Comparison of ENCODE assay signal across 9 cellular contexts in genomic region chr2:240437861-240438809, GRCh38. TPM values are rescaled to one million over a fixed set of nuclear protein-coding genes. Genes with fewer than 3 reads are reported as not detected.
DNase-seq lines count a peak whose midpoint lies in the region; ATAC-seq and TF ChIP-seq lines count a peak whose summit lies in the region.
"Had no signal": no experiment of that assay in that cellular context is flagged by ENCODE, and none has a peak within 500 bp of the region (broad histone marks: within the 10 kb centered on the region; RNA-seq: fewer than 3 reads in every experiment).

No MANE protein-coding gene starts in this region.

- peak overlapping the region in 2 of 8 donors; percentile 15 to 42 for H3K4me3 Mint-ChIP-seq in CD4-positive, alpha-beta memory T cell
- H3K4me3 Mint-ChIP-seq in activated naive CD4-positive, alpha-beta T cell treated with anti-CD3 and anti-CD28 coated beads, Interleukin-2, amount 10 ng/mL, durations not matched to agents 7 days and 5 days = peak overlapping the region; percentile 0
- H3K4me3 Mint-ChIP-seq: activated naive CD4-positive, alpha-beta T cell treated with anti-CD3 and anti-CD28 coated beads, Interleukin-2, amount 50 U/mL, for 24 hours had no signal

- H3K4me1 Mint-ChIP-seq in CD4-positive, alpha-beta memory T cell = peaks cover 2 to 18% (median 9%) of the 10 kb centered on the region in 4 donors
- peaks cover 11% of the 10 kb centered on the region for H3K4me1 Mint-ChIP-seq in activated naive CD4-positive, alpha-beta T cell treated with anti-CD3 and anti-CD28 coated beads, Interleukin-2, amount 10 ng/mL, durations not matched to agents 7 days and 5 days
- H3K4me1 Mint-ChIP-seq: activated naive CD4-positive, alpha-beta T cell treated with anti-CD3 and anti-CD28 coated beads, Interleukin-2, amount 50 U/mL, for 24 hours had no signal

- TF ChIP-seq POLR2A in upper lobe of left lung (IDR thresholded peaks at IDR 0.05) = no peak

- POLR2A ChIA-PET in CD4-positive, alpha-beta memory T cell (lab: Charles Lee; ENCODE audit: partially characterized antibody) = no interaction called here
- POLR2A ChIA-PET in HEK293T (lab: Yijun Ruan, JAX) = no interaction called here

- WGBS in upper lobe of left lung, 2 donors = 28 to 50% methylated on average over 3 to 24 of the region's 24 CpGs

- H3K27ac ChIP-seq in CD4-positive, alpha-beta memory T cell (ENCODE audit: low read depth, low read length) = no peak overlapping the region
- no peak overlapping the region for H3K27ac ChIP-seq in upper lobe of left lung

- H3K27me3 Mint-ChIP-seq in CD4-positive, alpha-beta memory T cell = peaks cover 4 to 6% of the 10 kb centered on the region in 2 donors
- peaks cover 46% of the 10 kb centered on the region for H3K27me3 Mint-ChIP-seq in activated naive CD4-positive, alpha-beta T cell treated with anti-CD3 and anti-CD28 coated beads, Interleukin-2, amount 10 ng/mL, durations not matched to agents 7 days and 5 days

- ATAC-seq in upper lobe of left lung (ENCODE audit: low FRiP score in 2 of 2) (peak; percentile 65 to 74), HG02870 (IDR thresholded peaks at IDR 0.05; ENCODE audit: unreplicated experiment) (no peak)

- no peak overlapping the region for H3K4me3 ChIP-seq in CD4-positive, alpha-beta memory T cell (ENCODE audit: low read length in 2 of 2)
- H3K4me3 ChIP-seq in upper lobe of left lung = peak overlapping the region in 1 of 4 donors; percentile 0

- H3K36me3 Mint-ChIP-seq in CD4-positive, alpha-beta memory T cell = no peaks in the 10 kb centered on the region
- no peaks in the 10 kb centered on the region for H3K36me3 Mint-ChIP-seq in activated naive CD4-positive, alpha-beta T cell treated with anti-CD3 and anti-CD28 coated beads, Interleukin-2, amount 10 ng/mL, durations not matched to agents 7 days and 5 days
- H3K36me3 Mint-ChIP-seq: activated naive CD4-positive, alpha-beta T cell treated with anti-CD3 and anti-CD28 coated beads, Interleukin-2, amount 50 U/mL, for 24 hours had no signal

- no peaks in the 10 kb centered on the region for H3K36me3 ChIP-seq in CD4-positive, alpha-beta memory T cell (ENCODE audit: insufficient read depth, low read length)
- H3K36me3 ChIP-seq in upper lobe of left lung = no peaks in the 10 kb centered on the region

- H3K27me3 ChIP-seq in CD4-positive, alpha-beta memory T cell (ENCODE audit: insufficient read depth, low read length) = peaks cover 8% of the 10 kb centered on the region
- H3K27me3 ChIP-seq in upper lobe of left lung = peaks cover 0 to 11% (median 0%) of the 10 kb centered on the region in 4 donors

- peak; percentile 76 to 97 (median 90) for TF ChIP-seq CTCF in upper lobe of left lung (IDR thresholded peaks at IDR 0.05)

- H3K27ac Mint-ChIP-seq in CD4-positive, alpha-beta memory T cell = peak overlapping the region in 2 of 7 donors; percentile 47 to 72
- no peak overlapping the region for H3K27ac Mint-ChIP-seq in activated naive CD4-positive, alpha-beta T cell treated with anti-CD3 and anti-CD28 coated beads, Interleukin-2, amount 10 ng/mL, durations not matched to agents 7 days and 5 days
- H3K27ac Mint-ChIP-seq: activated naive CD4-positive, alpha-beta T cell treated with anti-CD3 and anti-CD28 coated beads, Interleukin-2, amount 50 U/mL, for 24 hours had no signal

- peak in 4 of 5 donors; percentile 60 to 69 (median 64) for DNase-seq in CD4-positive, alpha-beta memory T cell
- peak; percentile 76 for DNase-seq in HEK293T (ENCODE audit: extremely low spot score)
- peak; percentile 64 for DNase-seq in SK-MEL-5 (ENCODE audit: low read depth, low spot score)
- DNase-seq in activated naive CD4-positive, alpha-beta T cell treated with anti-CD3 and anti-CD28 coated beads, Interleukin-2, amount 10 ng/mL, durations not matched to agents 7 days and 5 days = peak; percentile 76
- peak; percentile 4 for DNase-seq in glomerular endothelial cell (ENCODE audit: extremely low read depth, low read depth, low spot score)
- DNase-seq in posterior cingulate gyrus = peak; percentile 73 to 98 (median 82)
- DNase-seq in upper lobe of left lung = peak; percentile 60 to 93

- peaks cover 16% of the 10 kb centered on the region for H3K4me1 ChIP-seq in CD4-positive, alpha-beta memory T cell (ENCODE audit: insufficient read depth, low read length)
- H3K4me1 ChIP-seq in upper lobe of left lung = peaks cover 16 to 35% (median 26%) of the 10 kb centered on the region in 4 donors

- H3K9me3 ChIP-seq in CD4-positive, alpha-beta memory T cell (ENCODE audit: control insufficient read depth in 1 of 2, low read length in 2 of 2) = no peaks in the 10 kb centered on the region
- H3K9me3 ChIP-seq in upper lobe of left lung = no peaks in the 10 kb centered on the region

- TF ChIP-seq EP300 in upper lobe of left lung (IDR thresholded peaks at IDR 0.05) = no peak

- in situ Hi-C loops in SK-MEL-5 (cut with HindIII; ENCODE audit: low pct_unique_long_range_greater_than_20kb, low sequenced_read_pairs) = no loop called here

- intact Hi-C loops in CD4-positive, alpha-beta memory T cell (cut with micrococcal nuclease) = loop anchor here (1.0 to 5.0 kb wide), 4 partner anchors 129 to 394 kb away; partner anchors contain the start of gene RNPEPL1
- intact Hi-C loops in posterior cingulate gyrus (cut with DNase I) = loop anchor here (1.0 to 5.0 kb wide), 2 partner anchors 205 to 286 kb away; no protein-coding TSS in a partner anchor

- H3K9me3 Mint-ChIP-seq in CD4-positive, alpha-beta memory T cell = no peaks in the 10 kb centered on the region
- H3K9me3 Mint-ChIP-seq in activated naive CD4-positive, alpha-beta T cell treated with anti-CD3 and anti-CD28 coated beads, Interleukin-2, amount 10 ng/mL, durations not matched to agents 7 days and 5 days = no peaks in the 10 kb centered on the region
- H3K9me3 Mint-ChIP-seq: activated naive CD4-positive, alpha-beta T cell treated with anti-CD3 and anti-CD28 coated beads, Interleukin-2, amount 50 U/mL, for 24 hours had no signal

- CTCF ChIA-PET in CD4-positive, alpha-beta memory T cell (lab: Charles Lee; ENCODE audit: partially characterized antibody) = interaction anchor here (0.9 to 2.8 kb wide), 4 partner anchors 10 to 206 kb away, joined by 3 to 13 read pairs (median 4); no protein-coding TSS in a partner anchor
- CTCF ChIA-PET in HEK293T (lab: Yijun Ruan, JAX) = interaction anchor here (1.2 kb wide), 1 partner anchor 206 kb away, joined by 3 read pairs; no protein-coding TSS in a partner anchor
- CTCF ChIA-PET in activated naive CD4-positive, alpha-beta T cell treated with anti-CD3 and anti-CD28 coated beads, Interleukin-2, amount 10 ng/mL, durations not matched to agents 7 days and 5 days (lab: Charles Lee) = interaction anchor here (1.4 kb wide), 1 partner anchor 205 kb away, joined by 9 read pairs; no protein-coding TSS in a partner anchor

TF ChIP-seq in HEK293T, 16 proteins besides CTCF, POLR2A, EP300 and RAD21:
- TF ChIP-seq ARNT (IDR thresholded peaks at IDR 0.05) (no peak), HDGF (IDR thresholded peaks at IDR 0.05; ENCODE audit: borderline replicate concordance) (no peak), NFRKB (IDR thresholded peaks at IDR 0.05) (no peak), CTBP1 (IDR thresholded peaks at IDR 0.05; ENCODE audit: borderline replicate concordance) (no peak), TARDBP (IDR thresholded peaks at IDR 0.05) (no peak), SUZ12 (IDR thresholded peaks at IDR 0.05) (no peak), ZNF384 (IDR thresholded peaks at IDR 0.05) (no peak), ELF4 (IDR thresholded peaks at IDR 0.05) (no peak), FOXK2 (IDR thresholded peaks at IDR 0.05) (no peak), FOXA1 (IDR thresholded peaks at IDR 0.05) (no peak), LEF1 (IDR thresholded peaks at IDR 0.05; ENCODE audit: borderline replicate concordance) (no peak), FOXM1 (IDR thresholded peaks at IDR 0.05; ENCODE audit: borderline replicate concordance) (no peak), SP1 (IDR thresholded peaks at IDR 0.05) (no peak), L3MBTL2 (conservative IDR thresholded peaks at IDR 0.05) (no peak)

RNA-seq across cellular contexts. Expression of gene GPC1, which starts 2.7 kb away (rescaled TPM):
- total RNA-seq in CD4-positive, alpha-beta memory T cell = 1 to 10 TPM; 1.1 to 1.2 TPM
- polyA plus RNA-seq in CD4-positive, alpha-beta memory T cell = under 1 TPM; 0.14 to 0.65 TPM
- total RNA-seq in SK-MEL-5 (2014; rRNA removed; shearing (Covaris generic)) = 4.9 and 5.8 TPM in 2 replicates
- polyA plus RNA-seq in SK-MEL-5 (2015; cell fraction: cytosol; rRNA removed) = 36.4 and 45.8 TPM in 2 replicates
- polyA plus RNA-seq in SK-MEL-5 (2015; cell fraction: nucleus; rRNA removed) = 15.4 and 24.3 TPM in 2 replicates
- total RNA-seq in glomerular endothelial cell (141 and 173 TPM in 2 replicates), upper lobe of left lung (10 to 100 TPM; 16.8 to 45.5 (median 33.2) TPM)

Comparison
In these comparisons a context has a peak if more than half of its experiments do, and no peak if none do; other contexts are left out.
1. DNase-seq: peak in every context shown above with its lines; median percentile 82 in posterior cingulate gyrus; 76 in upper lobe of left lung; 76 in HEK293T; 76 in activated naive CD4-positive, alpha-beta T cell treated with anti-CD3 and anti-CD28 coated beads, Interleukin-2, amount 10 ng/mL, durations not matched to agents 7 days and 5 days; 64 in SK-MEL-5; 64 in CD4-positive, alpha-beta memory T cell; 4 in glomerular endothelial cell.